8 cellular contexts compared by ENCODE assay signal in the genomic region with DNA sequence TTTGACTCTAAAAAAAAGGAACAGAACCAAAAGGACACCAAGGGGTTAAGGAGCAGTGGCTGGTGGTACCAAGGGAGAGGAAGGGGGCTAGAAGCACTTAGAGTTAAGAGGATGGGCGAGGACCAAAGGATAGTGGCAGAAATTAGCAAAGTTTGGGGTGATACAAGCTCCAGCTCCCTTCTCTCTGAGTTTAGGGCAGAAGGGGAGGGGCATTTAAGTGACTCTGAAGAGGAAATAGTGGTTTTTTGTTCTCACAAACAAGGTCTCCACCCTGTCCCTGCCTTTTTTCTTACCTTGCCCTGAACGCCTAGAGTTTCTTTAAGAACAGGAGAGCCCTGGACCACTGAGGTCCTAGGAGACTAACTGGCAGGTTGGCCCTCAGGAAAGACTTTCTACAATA. TPM values are rescaled to one million over a fixed set of nuclear protein-coding genes. Genes with fewer than 3 reads are reported as not detected.
DNase-seq lines count a peak whose midpoint lies in the region; ATAC-seq and TF ChIP-seq lines count a peak whose summit lies in the region.

No MANE protein-coding gene starts in this region.

- H3K9me3 ChIP-seq in OCI-LY1 (ENCODE audit: low read length), result no peaks in the 10 kb centered on the region
- H3K9me3 ChIP-seq in trophoblast cell (ENCODE audit: insufficient read depth, low read depth, low read length), result no peaks in the 10 kb centered on the region

- DNase-seq in Calu3 (no peak), chondrocyte (ENCODE audit: low spot score) (no peak), trophoblast cell (no peak), NCI-H1105 treated with DMSO at 0.1 percent for 48 hours (lab: John Stamatoyannopoulos, UW) (no peak), nucleus accumbens (lab: John Stamatoyannopoulos, UW) (no peak)

- no peak overlapping the region for H2AK5ac ChIP-seq in trophoblast cell (ENCODE audit: low read length)

- H4K8ac ChIP-seq in trophoblast cell (ENCODE audit: low read depth, low read length), result no peak overlapping the region

- H3K4me1 ChIP-seq in OCI-LY1 (ENCODE audit: insufficient read depth, low read length, severe bottlenecking) (peaks cover 39% of the 10 kb centered on the region), trophoblast cell (ENCODE audit: control insufficient read depth in 1 of 2, insufficient read depth in 2 of 2, low read length in 2 of 2) (peaks cover 21 to 23% of the 10 kb centered on the region in 2 experiments)

- no peak for ATAC-seq in GM21717 (IDR thresholded peaks at IDR 0.05; ENCODE audit: unreplicated experiment)
- ATAC-seq in activated CD4-positive, CD25-positive, alpha-beta regulatory T cell treated with anti-CD3 and anti-CD28 coated beads, Interleukin-2, amount 50 U/mL, for 24 hours, result no peak

- peak overlapping the region; percentile 21 for H3K18ac ChIP-seq in trophoblast cell (ENCODE audit: low read length)

- H3K4ac ChIP-seq in trophoblast cell (ENCODE audit: low read depth, low read length), result peak overlapping the region; percentile 60

- H3K14ac ChIP-seq in trophoblast cell (ENCODE audit: low read length), result no peak overlapping the region

- no peak overlapping the region for H2BK120ac ChIP-seq in trophoblast cell (ENCODE audit: insufficient read depth, low read length, poor library complexity)

- H3K9ac ChIP-seq in OCI-LY1 (ENCODE audit: low read length) (no peak overlapping the region; the same call in 1 of the 2 replicates), trophoblast cell (ENCODE audit: low read length) (no peak overlapping the region)

- H3K36me3 Mint-ChIP-seq in Calu3 (ENCODE audit: insufficient read depth, unreplicated experiment), result peaks cover 85% of the 10 kb centered on the region
- peaks cover 27% of the 10 kb centered on the region for H3K36me3 Mint-ChIP-seq in chondrocyte (ENCODE audit: low read depth)

- no peak overlapping the region for H2AFZ ChIP-seq in OCI-LY1 (ENCODE audit: low read length)
- H2AFZ ChIP-seq in trophoblast cell (ENCODE audit: insufficient read depth, low read length, poor library complexity), result no peak overlapping the region

- H3K27ac ChIP-seq in OCI-LY1 (ENCODE audit: low read depth, low read length, poor library complexity, severe bottlenecking) (no peak overlapping the region), trophoblast cell (ENCODE audit: low read depth, low read length) (peak overlapping the region; percentile 4)

- CTCF ChIA-PET in Calu3 (lab: Charles Lee), result interaction anchor here (0.6 kb wide), 1 partner anchor 9 kb away, joined by 3 read pairs; a partner anchor contains a TSS

- no TSS peak for BruUV-seq in Calu3 (replicated peaks; lab: Mats Ljungman, UMichigan)

- H3K23ac ChIP-seq in trophoblast cell (ENCODE audit: low read length), result no peak overlapping the region

- no peaks in the 10 kb centered on the region for H3K9me2 ChIP-seq in OCI-LY1 (ENCODE audit: low read depth, low read length)

- H4K20me1 ChIP-seq in OCI-LY1 (ENCODE audit: insufficient read depth, low read length), result no peaks in the 10 kb centered on the region

- no peak overlapping the region for H2BK5ac ChIP-seq in trophoblast cell (ENCODE audit: low read depth, low read length, poor library complexity)

- H3K27me3 ChIP-seq in OCI-LY1 (ENCODE audit: insufficient read depth, low read length) (no peaks in the 10 kb centered on the region), trophoblast cell (ENCODE audit: insufficient read depth, low read length) (no peaks in the 10 kb centered on the region)

- TF ChIP-seq CTCF in Calu3 (IDR thresholded peaks at IDR 0.05; ENCODE audit: unreplicated experiment) (no peak), OCI-LY1 (IDR thresholded peaks at IDR 0.05; ENCODE audit: low read length) (no peak), chondrocyte (IDR thresholded peaks at IDR 0.05) (no peak)

- H4K12ac ChIP-seq in trophoblast cell (ENCODE audit: low read depth, low read length), result no peak overlapping the region

- H3K79me1 ChIP-seq in trophoblast cell (ENCODE audit: low read length), result peaks cover 27% of the 10 kb centered on the region

- H3K4me1 Mint-ChIP-seq in Calu3 (ENCODE audit: low read depth, unreplicated experiment), result peaks cover 57% of the 10 kb centered on the region
- peaks cover 32% of the 10 kb centered on the region for H3K4me1 Mint-ChIP-seq in chondrocyte (ENCODE audit: low read depth)

- H3K79me2 ChIP-seq in OCI-LY1 (ENCODE audit: insufficient read depth, low read length), result peaks cover 19% of the 10 kb centered on the region; the same call in 1 of the 2 replicates
- peaks cover 39% of the 10 kb centered on the region for H3K79me2 ChIP-seq in trophoblast cell (ENCODE audit: control insufficient read depth, insufficient read depth, low read length, poor library complexity)

- H4K91ac ChIP-seq in trophoblast cell (ENCODE audit: low read depth, low read length), result no peak overlapping the region

- H3K4me3 Mint-ChIP-seq in Calu3 (ENCODE audit: low read depth, unreplicated experiment) (peak overlapping the region; percentile 81), chondrocyte (ENCODE audit: unreplicated experiment) (peak overlapping the region; percentile 96)

- WGBS in trophoblast cell (ENCODE audit: extremely low coverage, insufficient coverage, insufficient read length), result no CpG with 5 or more reads among the region's 2 CpGs

- H2BK12ac ChIP-seq in trophoblast cell (ENCODE audit: low read length), result no peak overlapping the region

- no peak overlapping the region for H3K4me3 ChIP-seq in OCI-LY1 (ENCODE audit: low read depth, low read length, poor library complexity, severe bottlenecking)
- H3K4me3 ChIP-seq in trophoblast cell (ENCODE audit: low read depth, low read length), result no peak overlapping the region

- peaks cover 57% of the 10 kb centered on the region for H3K36me3 ChIP-seq in OCI-LY1 (ENCODE audit: insufficient read depth, low read length)
- H3K36me3 ChIP-seq in trophoblast cell (ENCODE audit: control insufficient read depth in 1 of 2, insufficient read depth in 2 of 2, low read length in 2 of 2), result peaks cover 36 to 60% of the 10 kb centered on the region in 2 experiments

- peaks cover 3% of the 10 kb centered on the region; the same call in 1 of the 2 replicates for H3F3A ChIP-seq in OCI-LY1 (ENCODE audit: insufficient read depth, low read length)

- no peaks in the 10 kb centered on the region for H3K9me3 Mint-ChIP-seq in Calu3 (ENCODE audit: low read depth, unreplicated experiment)
- H3K9me3 Mint-ChIP-seq in chondrocyte (ENCODE audit: low read depth), result no peaks in the 10 kb centered on the region

- H3K27ac Mint-ChIP-seq in Calu3 (ENCODE audit: unreplicated experiment) (peak overlapping the region; percentile 15), chondrocyte (ENCODE audit: unreplicated experiment) (no peak overlapping the region)

- no peaks in the 10 kb centered on the region for H3K27me3 Mint-ChIP-seq in Calu3 (ENCODE audit: unreplicated experiment)
- H3K27me3 Mint-ChIP-seq in chondrocyte (ENCODE audit: low read depth), result no peaks in the 10 kb centered on the region

- peak overlapping the region; percentile 7; the same call in 1 of the 2 replicates for H3K4me2 ChIP-seq in OCI-LY1 (ENCODE audit: low read length)
- H3K4me2 ChIP-seq in trophoblast cell (ENCODE audit: low read length), result no peak overlapping the region

- intact Hi-C loops in Calu3 (cut with micrococcal nuclease; ENCODE audit: unreplicated experiment), result no loop called here

RNA-seq across cellular contexts. Expression of a gene that starts 3.3 kb away (rescaled TPM):
- total RNA-seq in Calu3 (2022) (103 and 110 TPM in 2 replicates), chondrocyte (60.1 to 76.7 TPM (median 76.6 TPM) in 3 replicates)
- polyA plus RNA-seq in trophoblast cell (2013), result 123 and 125 TPM in 2 replicates

RNA-seq across cellular contexts. Expression of a gene that starts 4.0 kb away (rescaled TPM):
- total RNA-seq in Calu3 (2022) (1.5 and 2.1 TPM in 2 replicates), chondrocyte (42.8 to 49.9 TPM (median 42.8 TPM) in 3 replicates)
- polyA plus RNA-seq in trophoblast cell (2013), result 75.7 and 77.7 TPM in 2 replicates

RNA-seq across cellular contexts. Expression of a gene that starts 8.6 kb away (rescaled TPM):
- total RNA-seq in Calu3 (2022) (8.5 and 9.5 TPM in 2 replicates), chondrocyte (2.8 to 5.9 TPM (median 3.1 TPM) in 3 replicates)
- 1.00 and 1.1 TPM in 2 replicates for polyA plus RNA-seq in trophoblast cell (2013)

RNA-seq across cellular contexts. Expression of a gene that starts 14.4 kb away (rescaled TPM):
- 10.9 and 13.6 TPM in 2 replicates for total RNA-seq in Calu3 (2022)
- 7.8 to 11.7 TPM (median 8.2 TPM) in 3 replicates for total RNA-seq in chondrocyte
- polyA plus RNA-seq in trophoblast cell (2013), result 2.3 and 2.5 TPM in 2 replicates

RNA-seq across cellular contexts. Expression of a gene that starts 19.8 kb away (rescaled TPM):
- total RNA-seq in Calu3 (2022), result 1.2 and 2.4 TPM in 2 replicates
- total RNA-seq in chondrocyte, result 0.36 to 0.63 TPM (median 0.62 TPM) in 3 replicates
- polyA plus RNA-seq in trophoblast cell (2013), result 0.77 and 0.82 TPM in 2 replicates

Comparison
In these comparisons a context has a peak if more than half of its experiments do, and no peak if none do; other contexts are left out.
1. RNA of a gene that starts 4.0 kb away (total RNA-seq): 42.8 to 49.9 TPM in chondrocyte; 1.5 to 2.1 TPM in Calu3; every median in the first group is over 10 times any median in the second.